20 cellular contexts compared by ENCODE assay signal in genomic region chr7:101555921-101556275, GRCh38.
DNase-seq lines count a peak whose midpoint lies in the region; ATAC-seq and TF ChIP-seq lines count a peak whose summit lies in the region.
"Had no signal": no experiment of that assay in that cellular context is flagged by ENCODE, and none has a peak within 500 bp of the region (broad histone marks: within the 10 kb centered on the region; RNA-seq: fewer than 3 reads in every experiment).

No MANE protein-coding gene starts in this region.

- no peaks in the 10 kb centered on the region for H3K36me3 ChIP-seq in HEK293 (ENCODE audit: control insufficient read depth in 2 of 2, insufficient read depth in 1 of 2, low read length in 2 of 2)
- H3K36me3 ChIP-seq: BE2C had no signal

- intact Hi-C loops in posterior cingulate gyrus (cut with DNase I): no loop called here

- no peaks in the 10 kb centered on the region for H3K4me1 ChIP-seq in HEK293 (ENCODE audit: control insufficient read depth, insufficient read depth, low read length)
- H3K4me1 ChIP-seq: BE2C had no signal

- no peak overlapping the region for H3K27ac ChIP-seq in HEK293 (ENCODE audit: extremely low read depth, low read depth, low read length)

- no peak for TF ChIP-seq CTCF in HEK293 (tag by site-specific recombination; IDR thresholded peaks at IDR 0.05)

- CTCF ChIA-PET in HEK293 (lab: Yijun Ruan, JAX): interaction anchor here (0.5 to 1.6 kb wide), 3 partner anchors 13 to 1344 kb away, joined by 3 read pairs; no protein-coding TSS in a partner anchor

- no peak for ATAC-seq in left lobe of liver
- ATAC-seq in GM21619 (IDR thresholded peaks at IDR 0.05; ENCODE audit: unreplicated experiment): no peak
- no peak for ATAC-seq in HG02840 (IDR thresholded peaks at IDR 0.05; ENCODE audit: low FRiP score, unreplicated experiment)
- ATAC-seq: HepG2 had no signal

- POLR2A ChIA-PET in HEK293 (lab: Yijun Ruan, JAX): no interaction called here

- DNase-seq in activated T-cell treated with anti-CD3 and anti-CD28 coated beads, Interleukin-2, amount 50 U/mL, for 48 hours: peak; percentile 2 to 6
- DNase-seq in activated T-cell treated with anti-CD3 and anti-CD28 coated beads, Interleukin-2, amount 50 U/mL, for 1 hour: no peak
- peak; percentile 35 for DNase-seq in left lobe of liver (ENCODE audit: low spot score)
- DNase-seq in ureter (ENCODE audit: low spot score): peak; percentile 27
- no peak for DNase-seq in posterior cingulate gyrus
- DNase-seq: BE2C; CD4-positive, CD25-positive, alpha-beta regulatory T cell; COR-L47; GDM1; HCEC 1CT; KG1; NCI-H1694 treated with DMSO at 0.1 percent for 48 hours; NCI-H748 treated with DMSO at 0.1 percent for 48 hours; NK-92 treated with Interleukin-12 subunit alpha and Interleukin-12 subunit beta, amount 100 ng/mL, for 24 hours; Right ventricle myocardium superior; SK-N-SH had no signal

- no peaks in the 10 kb centered on the region for H3K9me3 ChIP-seq in HEK293 (ENCODE audit: control insufficient read depth, insufficient read depth, low read depth, low read length)
- H3K9me3 ChIP-seq: BE2C, SK-N-SH had no signal

- no peak overlapping the region for H3K4me3 ChIP-seq in HEK293 (ENCODE audit: low read depth, low read length)

TF ChIP-seq in HEK293, 187 proteins besides CTCF, POLR2A, EP300 and RAD21:
- TF ChIP-seq TRIM28 (IDR thresholded peaks at IDR 0.05; ENCODE audit: borderline replicate concordance, low read length) (no peak), GFI1B (tag by site-specific recombination; IDR thresholded peaks at IDR 0.05) (no peak), ZNF16 (tag by site-specific recombination; IDR thresholded peaks at IDR 0.05; ENCODE audit: low read depth) (0 out of 2 replicates have a peak, but pooled peaks have one; percentile 19), ZBTB17 (tag by site-specific recombination; IDR thresholded peaks at IDR 0.05) (no peak)

Comparison
In these comparisons a context has a peak if more than half of its experiments do, and no peak if none do; other contexts are left out.
1. DNase-seq: peak in activated T-cell treated with anti-CD3 and anti-CD28 coated beads, Interleukin-2, amount 50 U/mL, for 48 hours (2 of 2), left lobe of liver (single experiment) and ureter (single experiment); none in activated T-cell treated with anti-CD3 and anti-CD28 coated beads, Interleukin-2, amount 50 U/mL, for 1 hour (single experiment) and posterior cingulate gyrus (0 of 10).